ENCODE assay signal across 36 cellular contexts in the genomic region with DNA sequence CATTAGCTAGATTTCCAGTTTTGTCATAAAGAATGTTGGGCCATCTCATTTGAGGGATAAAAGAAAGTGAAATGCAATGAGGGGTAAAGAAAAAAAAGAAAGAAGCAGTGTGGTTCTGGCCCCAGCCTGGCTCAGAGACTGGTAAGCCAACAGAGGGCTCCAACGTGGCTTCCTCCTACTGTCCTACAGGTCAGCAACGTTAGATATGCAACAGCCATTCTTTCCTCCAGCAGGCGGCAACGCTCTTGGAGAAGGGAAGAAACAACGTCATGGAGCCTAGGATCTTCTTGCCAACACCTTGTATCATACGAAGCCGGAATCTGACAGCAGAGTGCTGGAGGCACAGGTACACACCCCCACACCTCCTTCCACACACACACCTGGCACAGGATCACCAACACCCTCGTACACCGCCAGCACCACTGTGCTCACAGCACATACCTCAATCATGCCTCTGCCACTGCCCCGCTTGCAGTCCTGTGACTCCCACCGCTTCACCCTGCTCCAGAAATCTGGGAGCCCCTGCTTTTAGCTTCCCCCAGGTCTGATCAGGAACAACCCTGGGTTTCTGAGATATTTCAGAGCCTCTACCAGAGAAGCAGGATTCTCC.
DNase-seq lines count a peak whose midpoint lies in the region; ATAC-seq and TF ChIP-seq lines count a peak whose summit lies in the region.
"Had no signal": no experiment of that assay in that cellular context is flagged by ENCODE, and none has a peak within 500 bp of the region (broad histone marks: within the 10 kb centered on the region; RNA-seq: fewer than 3 reads in every experiment).

No MANE protein-coding gene starts in this region.

- H3K27ac Mint-ChIP-seq in WTC11: no peak overlapping the region
- no peak overlapping the region for H3K27ac Mint-ChIP-seq in T-cell
- H3K27ac Mint-ChIP-seq: activated CD4-positive, alpha-beta memory T cell treated with anti-CD3 and anti-CD28 coated beads, Interleukin-2, amount 10 ng/mL, durations not matched to agents 7 days and 5 days; activated naive CD4-positive, alpha-beta T cell treated with anti-CD3 and anti-CD28 coated beads for 36 hours; activated T-helper 1 cell treated with anti-CD3 and anti-CD28 coated beads, Interleukin-12 subunit alpha, Interleukin-12 subunit beta, Interleukin-2, Interleukin-4 antibody, amounts not matched to agents 30 ng/mL and 10 ng/mL and 1 ng/mL, durations not matched to agents 14 hours and 24 hours and 36 hours; T-helper 1 cell treated with Interleukin-12 subunit alpha and Interleukin-12 subunit beta and Interleukin-4 antibody, amounts not matched to agents 30 μg/mL and 1 μg/mL, for 36 hours had no signal

- peaks cover 13% of the 10 kb centered on the region for H3K4me1 ChIP-seq in osteoblast (ENCODE audit: insufficient read depth, low read length)
- H3K4me1 ChIP-seq: colonic mucosa, pancreas had no signal

- H3K9me3 Mint-ChIP-seq in WTC11 (peaks cover 71% of the 10 kb centered on the region), T-cell (peaks cover 15 to 27% (median 17%) of the 10 kb centered on the region in 3 donors)

- H3K4me3 ChIP-seq in osteoblast (ENCODE audit: insufficient read depth, low read length): no peak overlapping the region
- H3K4me3 ChIP-seq: colonic mucosa, left lung, MG63, pancreas, SK-N-MC had no signal

- H2AFZ ChIP-seq in osteoblast (ENCODE audit: low read length): no peak overlapping the region

- CTCF ChIA-PET in WTC11 (lab: Charles Lee): interaction anchor here (0.7 kb wide), 1 partner anchor 103 kb away, joined by 3 read pairs; a partner anchor contains a TSS
- CTCF ChIA-PET in T-cell (lab: Charles Lee): no interaction called here

- H3K36me3 Mint-ChIP-seq in WTC11 (peaks cover 44% of the 10 kb centered on the region), T-cell (peaks cover 28% of the 10 kb centered on the region)

- H4K20me1 ChIP-seq in osteoblast (ENCODE audit: insufficient read depth, low read length): no peaks in the 10 kb centered on the region

- H3K4me2 ChIP-seq in osteoblast (ENCODE audit: insufficient read depth, low read length): no peak overlapping the region

- no peaks in the 10 kb centered on the region for H3K36me3 ChIP-seq in osteoblast (ENCODE audit: insufficient read depth, low read length)
- H3K36me3 ChIP-seq: colonic mucosa, left lung, pancreas had no signal

- H3K27me3 ChIP-seq in osteoblast (ENCODE audit: insufficient read depth, low read length): no peaks in the 10 kb centered on the region
- H3K27me3 ChIP-seq: colonic mucosa, left lung, MG63, pancreas had no signal

- no peaks in the 10 kb centered on the region for H3K9me3 ChIP-seq in osteoblast (ENCODE audit: low read depth, low read length)
- H3K9me3 ChIP-seq: colonic mucosa, pancreas had no signal

- no peaks in the 10 kb centered on the region for H3K79me2 ChIP-seq in osteoblast (ENCODE audit: insufficient read depth, low read length)

- peak; percentile 17 for DNase-seq in DMS53 (lab: John Stamatoyannopoulos, UW)
- no peak for DNase-seq in DMS53 treated with DMSO at 0.1 percent for 48 hours (lab: John Stamatoyannopoulos, UW; ENCODE audit: unreplicated experiment)
- DNase-seq in WTC11 (ENCODE audit: low spot score): no peak
- peak; percentile 25 for DNase-seq in iPS DF 4.7 (ENCODE audit: extremely low read depth, low spot score)
- no peak for DNase-seq in osteoblast (ENCODE audit: insufficient read length, low spot score, missing footprints)
- DNase-seq in T-cell: no peak
- no peak for DNase-seq in mucosa of gallbladder (ENCODE audit: low spot score)
- no peak for DNase-seq in GM03348 (ENCODE audit: low spot score)
- DNase-seq: activated CD4-positive, alpha-beta memory T cell treated with anti-CD3 and anti-CD28 coated beads, Interleukin-2, amount 10 ng/mL, durations not matched to agents 7 days and 5 days; activated CD4-positive, alpha-beta T cell treated with anti-CD3 and anti-CD28 coated beads for 1 hour; activated CD8-positive, alpha-beta memory T cell treated with anti-CD3 and anti-CD28 coated beads, Interleukin-2, amount 50 U/mL, for 4 hours; activated naive CD4-positive, alpha-beta T cell treated with anti-CD3 and anti-CD28 coated beads for 36 hours; colonic mucosa; DMS79 treated with DMSO at 0.1 percent for 48 hours; effector CD8-positive, alpha-beta T cell; GOT3; hippocampal formation; KBM-7; left lung; naive thymus-derived CD4-positive, alpha-beta T cell; NCI-H1105 treated with DMSO at 0.1 percent for 48 hours; NCI-H2029; NCI-H524 treated with DMSO at 0.1 percent for 48 hours; pancreas; PC-3; retina; stimulated activated CD4-positive, alpha-beta T cell treated with anti-CD3 and anti-CD28 coated beads, Interleukin-1b, Interleukin-23, amount 100 ng/mL, for 48 hours; stimulated activated naive CD4-positive, alpha-beta T cell treated with Interleukin-2 at 50 U/mL for 16 hours had no signal

- H3K4me3 Mint-ChIP-seq in WTC11: no peak overlapping the region
- H3K4me3 Mint-ChIP-seq in T-cell: no peak overlapping the region
- H3K4me3 Mint-ChIP-seq: activated CD4-positive, alpha-beta memory T cell treated with anti-CD3 and anti-CD28 coated beads, Interleukin-2, amount 10 ng/mL, durations not matched to agents 7 days and 5 days; activated naive CD4-positive, alpha-beta T cell treated with anti-CD3 and anti-CD28 coated beads for 36 hours; activated T-helper 1 cell treated with anti-CD3 and anti-CD28 coated beads, Interleukin-12 subunit alpha, Interleukin-12 subunit beta, Interleukin-2, Interleukin-4 antibody, amounts not matched to agents 30 ng/mL and 10 ng/mL and 1 ng/mL, durations not matched to agents 14 hours and 24 hours and 36 hours; brain; CD14-positive monocyte; naive thymus-derived CD4-positive, alpha-beta T cell; T-helper 1 cell treated with Interleukin-12 subunit alpha and Interleukin-12 subunit beta and Interleukin-4 antibody, amounts not matched to agents 30 μg/mL and 1 μg/mL, for 36 hours had no signal

- POLR2A ChIA-PET in WTC11 (lab: Charles Lee) (no interaction called here), T-cell (lab: Charles Lee) (no interaction called here)

- H3K27me3 Mint-ChIP-seq in WTC11 (ENCODE audit: low read depth) (peaks cover 6% of the 10 kb centered on the region; the same call in 1 of the 2 replicates), T-cell (no peaks in the 10 kb centered on the region)
- H3K27me3 Mint-ChIP-seq: activated CD4-positive, alpha-beta memory T cell treated with anti-CD3 and anti-CD28 coated beads, Interleukin-2, amount 10 ng/mL, durations not matched to agents 7 days and 5 days; naive thymus-derived CD4-positive, alpha-beta T cell had no signal

- H3K27ac ChIP-seq in osteoblast (ENCODE audit: low read depth, low read length): peak overlapping the region; percentile 42
- H3K27ac ChIP-seq: 22Rv1, colonic mucosa, epithelial cell of prostate, left lung, pancreas, SK-N-MC had no signal

- H3K4me1 Mint-ChIP-seq in WTC11: 0 out of 2 replicates have a peak, but pooled peaks cover 3% of the 10 kb centered on the region
- H3K4me1 Mint-ChIP-seq in T-cell: peaks cover 0 to 2% (median 0%) of the 10 kb centered on the region in 3 donors
- H3K4me1 Mint-ChIP-seq: brain had no signal

- TF ChIP-seq CTCF in WTC11 (IDR thresholded peaks at IDR 0.05) (no peak), osteoblast (IDR thresholded peaks at IDR 0.05; ENCODE audit: extremely low read depth, low read depth, low read length) (no peak)

- peak; percentile 69; the same call in 1 of the 2 replicates for ATAC-seq in WTC11
- ATAC-seq in T-cell (replicated peaks in 1 of 4): no peak
- ATAC-seq: naive thymus-derived CD4-positive, alpha-beta T cell; PC-3 had no signal

TF ChIP-seq in WTC11, 78 proteins besides CTCF, POLR2A, EP300 and RAD21:
- TF ChIP-seq OVOL2 (CRISPR knock-in tag; IDR thresholded peaks at IDR 0.05; ENCODE audit: borderline replicate concordance): no peak
- TF ChIP-seq MXD4 (CRISPR knock-in tag; IDR thresholded peaks at IDR 0.05; ENCODE audit: borderline replicate concordance): no peak
- TF ChIP-seq, protein P1, sequence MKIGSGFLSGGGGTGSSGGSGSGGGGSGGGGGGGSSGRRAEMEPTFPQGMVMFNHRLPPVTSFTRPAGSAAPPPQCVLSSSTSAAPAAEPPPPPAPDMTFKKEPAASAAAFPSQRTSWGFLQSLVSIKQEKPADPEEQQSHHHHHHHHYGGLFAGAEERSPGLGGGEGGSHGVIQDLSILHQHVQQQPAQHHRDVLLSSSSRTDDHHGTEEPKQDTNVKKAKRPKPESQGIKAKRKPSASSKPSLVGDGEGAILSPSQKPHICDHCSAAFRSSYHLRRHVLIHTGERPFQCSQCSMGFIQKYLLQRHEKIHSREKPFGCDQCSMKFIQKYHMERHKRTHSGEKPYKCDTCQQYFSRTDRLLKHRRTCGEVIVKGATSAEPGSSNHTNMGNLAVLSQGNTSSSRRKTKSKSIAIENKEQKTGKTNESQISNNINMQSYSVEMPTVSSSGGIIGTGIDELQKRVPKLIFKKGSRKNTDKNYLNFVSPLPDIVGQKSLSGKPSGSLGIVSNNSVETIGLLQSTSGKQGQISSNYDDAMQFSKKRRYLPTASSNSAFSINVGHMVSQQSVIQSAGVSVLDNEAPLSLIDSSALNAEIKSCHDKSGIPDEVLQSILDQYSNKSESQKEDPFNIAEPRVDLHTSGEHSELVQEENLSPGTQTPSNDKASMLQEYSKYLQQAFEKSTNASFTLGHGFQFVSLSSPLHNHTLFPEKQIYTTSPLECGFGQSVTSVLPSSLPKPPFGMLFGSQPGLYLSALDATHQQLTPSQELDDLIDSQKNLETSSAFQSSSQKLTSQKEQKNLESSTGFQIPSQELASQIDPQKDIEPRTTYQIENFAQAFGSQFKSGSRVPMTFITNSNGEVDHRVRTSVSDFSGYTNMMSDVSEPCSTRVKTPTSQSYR (CRISPR knock-in tag; IDR thresholded peaks at IDR 0.05): no peak

Comparison
In these comparisons a context has a peak if more than half of its experiments do, and no peak if none do; other contexts are left out.
1. DNase-seq: peak in DMS53 (single experiment) and iPS DF 4.7 (single experiment); none in DMS53 treated with DMSO at 0.1 percent for 48 hours (single experiment), WTC11 (single experiment), osteoblast (single experiment), T-cell (0 of 34), mucosa of gallbladder (single experiment) and GM03348 (single experiment).